Comparison of ENCODE assay signal across 21 cellular contexts in the genomic region with DNA sequence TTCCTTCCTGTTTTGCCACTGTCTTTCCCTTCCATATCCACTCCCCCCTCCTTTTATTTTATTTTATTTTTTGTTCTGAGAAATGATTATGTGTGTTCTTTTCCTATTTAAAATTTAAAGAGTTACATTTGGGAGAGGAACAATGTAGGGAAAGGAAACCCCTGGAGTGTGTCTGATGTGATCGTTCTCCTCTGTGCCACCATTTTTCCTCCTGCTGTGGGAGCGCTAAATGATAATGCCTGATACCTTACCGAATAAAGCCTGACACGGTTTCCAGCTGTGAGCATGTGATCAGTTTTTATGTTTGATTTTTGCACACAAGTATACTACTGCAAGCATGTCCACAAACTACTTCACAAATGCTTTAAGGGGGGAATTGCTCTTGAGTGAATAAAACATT.
"Had no signal": no experiment of that assay in that cellular context is flagged by ENCODE, and none has a peak within 500 bp of the region (broad histone marks: within the 10 kb centered on the region; RNA-seq: fewer than 3 reads in every experiment).

No MANE protein-coding gene starts in this region.

- H3K27ac Mint-ChIP-seq: activated CD4-positive, alpha-beta memory T cell treated with anti-CD3 and anti-CD28 coated beads, Interleukin-2, amount 10 ng/mL, durations not matched to agents 7 days and 5 days; activated CD4-positive, alpha-beta T cell treated with anti-CD3 and anti-CD28 coated beads for 36 hours; activated naive CD4-positive, alpha-beta T cell treated with anti-CD3 and anti-CD28 coated beads, Interleukin-2, amount 50 U/mL, for 24 hours; activated T-helper 1 cell treated with anti-CD3 and anti-CD28 coated beads, Interleukin-12 subunit alpha, Interleukin-12 subunit beta, Interleukin-2, Interleukin-4 antibody, amounts not matched to agents 30 ng/mL and 10 ng/mL and 1 ng/mL, durations not matched to agents 14 hours and 24 hours and 36 hours had no signal

- DNase-seq: activated CD4-positive, alpha-beta memory T cell treated with anti-CD3 and anti-CD28 coated beads, Interleukin-2, amount 10 ng/mL, durations not matched to agents 7 days and 5 days; activated CD4-positive, alpha-beta T cell treated with anti-CD3 and anti-CD28 coated beads for 36 hours; activated CD4-positive, alpha-beta T cell treated with anti-CD3 and anti-CD28 coated beads, Interleukin-2, amount 50 U/mL, for 1 hour; activated CD8-positive, alpha-beta memory T cell treated with anti-CD3 and anti-CD28 coated beads, Interleukin-2, amount 50 U/mL, for 48 hours; activated effector memory CD4-positive, alpha-beta T cell treated with Interleukin-2 at 50 U/mL for 16 hours; activated naive CD4-positive, alpha-beta T cell; activated T-cell treated with anti-CD3 and anti-CD28 coated beads, Interleukin-2, amount 50 U/mL, for 1 hour; body of pancreas; central memory CD4-positive, alpha-beta T cell; Kasumi-1; KBM-7; NCI-H1048; NCI-H187; NCI-H82; RPMI8226; SK-N-SH; T-helper 1 cell had no signal

- H3K27me3 Mint-ChIP-seq: activated CD4-positive, alpha-beta memory T cell treated with anti-CD3 and anti-CD28 coated beads, Interleukin-2, amount 10 ng/mL, durations not matched to agents 7 days and 5 days; activated CD4-positive, alpha-beta T cell treated with anti-CD3 and anti-CD28 coated beads for 36 hours had no signal

- ATAC-seq: activated CD4-positive, alpha-beta T cell treated with anti-CD3 and anti-CD28 coated beads for 36 hours; body of pancreas; Panc1; Right ventricle myocardium inferior had no signal

- H3K4me1 Mint-ChIP-seq: activated CD4-positive, alpha-beta memory T cell treated with anti-CD3 and anti-CD28 coated beads, Interleukin-2, amount 10 ng/mL, durations not matched to agents 7 days and 5 days; activated CD4-positive, alpha-beta T cell treated with anti-CD3 and anti-CD28 coated beads for 36 hours; activated naive CD4-positive, alpha-beta T cell treated with anti-CD3 and anti-CD28 coated beads, Interleukin-2, amount 50 U/mL, for 24 hours had no signal

- H3K36me3 Mint-ChIP-seq: activated naive CD4-positive, alpha-beta T cell treated with anti-CD3 and anti-CD28 coated beads, Interleukin-2, amount 50 U/mL, for 24 hours had no signal

- H3K9me3 Mint-ChIP-seq: activated CD4-positive, alpha-beta memory T cell treated with anti-CD3 and anti-CD28 coated beads, Interleukin-2, amount 10 ng/mL, durations not matched to agents 7 days and 5 days; activated naive CD4-positive, alpha-beta T cell treated with anti-CD3 and anti-CD28 coated beads, Interleukin-2, amount 50 U/mL, for 24 hours; activated T-helper 1 cell treated with anti-CD3 and anti-CD28 coated beads, Interleukin-12 subunit alpha, Interleukin-12 subunit beta, Interleukin-2, Interleukin-4 antibody, amounts not matched to agents 30 ng/mL and 10 ng/mL and 1 ng/mL, durations not matched to agents 14 hours and 24 hours and 36 hours had no signal

- H3K4me3 Mint-ChIP-seq: activated CD4-positive, alpha-beta memory T cell treated with anti-CD3 and anti-CD28 coated beads, Interleukin-2, amount 10 ng/mL, durations not matched to agents 7 days and 5 days; activated CD4-positive, alpha-beta T cell treated with anti-CD3 and anti-CD28 coated beads for 36 hours; activated naive CD4-positive, alpha-beta T cell treated with anti-CD3 and anti-CD28 coated beads, Interleukin-2, amount 50 U/mL, for 24 hours; activated T-helper 1 cell treated with anti-CD3 and anti-CD28 coated beads, Interleukin-12 subunit alpha, Interleukin-12 subunit beta, Interleukin-2, Interleukin-4 antibody, amounts not matched to agents 30 ng/mL and 10 ng/mL and 1 ng/mL, durations not matched to agents 14 hours and 24 hours and 36 hours had no signal
